26 cellular contexts compared by ENCODE assay signal in the genomic region with DNA sequence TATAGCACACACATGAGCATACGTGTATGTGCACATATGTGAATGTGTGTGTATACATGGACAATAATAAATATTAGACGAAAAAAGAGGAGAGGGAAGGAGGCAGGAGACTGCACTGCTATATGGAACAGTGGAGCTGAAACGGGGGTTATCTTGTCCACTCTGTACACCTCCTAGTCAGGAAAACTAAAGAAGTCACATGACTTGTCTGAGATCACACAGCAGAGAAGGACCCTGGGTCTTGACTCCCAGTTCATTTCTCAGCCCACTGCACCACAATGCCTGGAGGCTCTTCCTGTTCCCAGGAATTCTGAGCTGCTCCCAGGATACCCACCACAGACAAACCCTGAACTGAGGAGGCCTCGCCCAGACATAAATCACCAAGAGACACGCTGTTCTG.
"Had no signal": no experiment of that assay in that cellular context is flagged by ENCODE, and none has a peak within 500 bp of the region (broad histone marks: within the 10 kb centered on the region; RNA-seq: fewer than 3 reads in every experiment).

No MANE protein-coding gene starts in this region.

- H3K4me3 ChIP-seq: left ventricle myocardium inferior, lung, ovary, right atrium auricular region, right lobe of liver, skin epidermis, stomach, testis, thyroid gland, transverse colon, upper lobe of left lung, vagina had no signal

- DNase-seq: hypothalamus; immature natural killer cell; kidney; left colon; left ventricle myocardium inferior; occipital lobe; ovary; right lobe of liver; stimulated activated CD4-positive, alpha-beta T cell treated with anti-CD3 and anti-CD28 coated beads, Interleukin-12 subunit alpha, Interleukin-12 subunit beta, amount 100 ng/mL, for 4 hours; stimulated activated CD4-positive, alpha-beta T cell treated with anti-CD3 and anti-CD28 coated beads, Interleukin-15, amount 100 ng/mL, for 24 hours; stimulated activated CD4-positive, alpha-beta T cell treated with anti-CD3 and anti-CD28 coated beads, Interleukin-2, amount 100 ng/mL, for 24 hours; stimulated activated CD4-positive, alpha-beta T cell treated with anti-CD3 and anti-CD28 coated beads, Interleukin-4, amount 100 ng/mL, for 1 hour; stimulated activated naive B cell treated with anti-CD40 and anti-IgM and Interleukin-4, amounts not matched to agents 10 μg/mL and 1 μg/mL and 100 μg/mL, for 72 hours; stimulated activated naive CD8-positive, alpha-beta T cell treated with anti-CD3 and anti-CD28 coated beads, Interleukin-15, Interleukin-2, amounts not matched to agents 100 U/mL and 50 U/mL, for 24 hours; stomach; testis; thyroid gland; transverse colon; upper lobe of left lung had no signal

- H3K36me3 ChIP-seq: left ventricle myocardium inferior, neutrophil, ovary, right atrium auricular region, right lobe of liver, stomach, thyroid gland, transverse colon, upper lobe of left lung, vagina had no signal

- H3K9me3 ChIP-seq: neutrophil, ovary, testis, thyroid gland had no signal

- H3K27me3 ChIP-seq: ovary, right atrium auricular region, right lobe of liver, testis, thyroid gland, transverse colon, upper lobe of left lung, vagina had no signal

- FAIRE-seq: islet of Langerhans, kidney had no signal

- H3K4me1 ChIP-seq: left ventricle myocardium inferior, right atrium auricular region, right lobe of liver, testis, thyroid gland, transverse colon, upper lobe of left lung, vagina had no signal

- H3K27ac ChIP-seq: left ventricle myocardium inferior, neutrophil, ovary, right atrium auricular region, right lobe of liver, skin epidermis, stomach, testis, thyroid gland, transverse colon, upper lobe of left lung, vagina had no signal

- ATAC-seq: left colon; naive thymus-derived CD8-positive, alpha-beta T cell; right lobe of liver; stimulated activated naive B cell treated with anti-CD40 and anti-IgM and Interleukin-4, amounts not matched to agents 10 μg/mL and 1 μg/mL and 100 μg/mL, for 72 hours; stimulated activated naive CD8-positive, alpha-beta T cell treated with anti-CD3 and anti-CD28 coated beads, Interleukin-15, Interleukin-2, amounts not matched to agents 100 U/mL and 50 U/mL, for 24 hours had no signal
